Comparison of ENCODE assay signal across 11 cellular contexts in genomic region chr22:21048965-21049364, GRCh38. TPM values are rescaled to one million over a fixed set of nuclear protein-coding genes. Genes with fewer than 3 reads are reported as not detected.
"Had no signal": no experiment of that assay in that cellular context is flagged by ENCODE, and none has a peak within 500 bp of the region (broad histone marks: within the 10 kb centered on the region; RNA-seq: fewer than 3 reads in every experiment).

No MANE protein-coding gene starts in this region.

RNA-seq across cellular contexts. Expression of gene LRRC74B, which starts 3.2 kb away (rescaled TPM):
- total RNA-seq: stomach, subcutaneous adipose tissue, suprapubic skin, temporal lobe, thoracic aorta, thyroid gland, transverse colon, upper lobe of right lung, ureter, urinary bladder, vagina had no signal
- polyA plus RNA-seq: stomach, urinary bladder had no signal
